ENCODE assay signal across 18 cellular contexts in genomic region chr4:73213917-73214663, GRCh38. TPM values are rescaled to one million over a fixed set of nuclear protein-coding genes. Genes with fewer than 3 reads are reported as not detected.
A peak's percentile ranks its signal among the peaks of the same experiment; 100 is the strongest.
DNase-seq lines count a peak whose midpoint lies in the region; ATAC-seq, FAIRE-seq and TF ChIP-seq lines count a peak whose summit lies in the region.
"Had no signal": no experiment of that assay in that cellular context is flagged by ENCODE, and none has a peak within 500 bp of the region (broad histone marks: within the 10 kb centered on the region; RNA-seq: fewer than 3 reads in every experiment).

No MANE protein-coding gene starts in this region.

- no peaks in the 10 kb centered on the region for H3K9me3 Mint-ChIP-seq in endodermal cell
- no peaks in the 10 kb centered on the region for H3K9me3 Mint-ChIP-seq in activated T-helper 17 cell treated with anti-CD3 and anti-CD28 coated beads, Interleukin-2, amount 50 U/mL, for 72 hours
- no peaks in the 10 kb centered on the region for H3K9me3 Mint-ChIP-seq in natural killer cell
- H3K9me3 Mint-ChIP-seq: activated T-helper 1 cell treated with anti-CD3 and anti-CD28 coated beads, Interleukin-12 subunit alpha, Interleukin-12 subunit beta, Interleukin-2, Interleukin-4 antibody, amounts not matched to agents 30 ng/mL and 10 ng/mL and 1 ng/mL, durations not matched to agents 14 hours and 24 hours and 36 hours; central memory CD8-positive, alpha-beta T cell; H9; stimulated activated naive B cell treated with anti-CD40 and anti-IgM and Interleukin-4, amounts not matched to agents 10 μg/mL and 1 μg/mL and 100 μg/mL, for 72 hours had no signal

- H3K27ac Mint-ChIP-seq in endodermal cell: peak overlapping the region; percentile 30
- H3K27ac Mint-ChIP-seq in activated T-helper 17 cell treated with anti-CD3 and anti-CD28 coated beads, Interleukin-2, amount 50 U/mL, for 72 hours: no peak overlapping the region
- no peak overlapping the region for H3K27ac Mint-ChIP-seq in natural killer cell
- H3K27ac Mint-ChIP-seq: stimulated activated naive B cell treated with anti-CD40 and anti-IgM and Interleukin-4, amounts not matched to agents 10 μg/mL and 1 μg/mL and 100 μg/mL, for 72 hours had no signal

- H3K36me3 Mint-ChIP-seq in endodermal cell (ENCODE audit: low read depth) (peaks cover 11% of the 10 kb centered on the region), natural killer cell (no peaks in the 10 kb centered on the region)
- peaks cover 91% of the 10 kb centered on the region for H3K36me3 Mint-ChIP-seq in activated T-helper 17 cell treated with anti-CD3 and anti-CD28 coated beads, Interleukin-2, amount 50 U/mL, for 72 hours (ENCODE audit: low read depth)

- WGBS in endodermal cell (ENCODE audit: insufficient coverage in 1 of 2, insufficient read length in 1 of 2), 2 experiments: 89% methylated on average over 1 of the region's 2 CpGs; no CpG with 5 or more reads in 1 of the 2 experiments

- H3K27me3 Mint-ChIP-seq in endodermal cell (ENCODE audit: insufficient read depth) (no peaks in the 10 kb centered on the region), natural killer cell (ENCODE audit: low read depth in 2 of 2) (no peaks in the 10 kb centered on the region)
- no peaks in the 10 kb centered on the region for H3K27me3 Mint-ChIP-seq in activated T-helper 17 cell treated with anti-CD3 and anti-CD28 coated beads, Interleukin-2, amount 50 U/mL, for 72 hours
- H3K27me3 Mint-ChIP-seq: central memory CD8-positive, alpha-beta T cell; stimulated activated naive B cell treated with anti-CD40 and anti-IgM and Interleukin-4, amounts not matched to agents 10 μg/mL and 1 μg/mL and 100 μg/mL, for 72 hours had no signal

- DNase-seq in CD1c-positive myeloid dendritic cell (ENCODE audit: extremely low spot score) (peak; percentile 41), RCC 7860 (ENCODE audit: low spot score) (no peak), endodermal cell (no peak), omental fat pad (ENCODE audit: low spot score) (no peak), natural killer cell (no peak), GM10266 (ENCODE audit: extremely low spot score) (no peak), OCI-M2 (lab: John Stamatoyannopoulos, UW; ENCODE audit: unreplicated experiment) (no peak)
- DNase-seq: effector memory CD4-positive, alpha-beta T cell; H9; mucosa of descending colon; NCI-H1105 treated with DMSO at 0.1 percent for 48 hours; NCI-H748 treated with DMSO at 0.1 percent for 48 hours; stimulated activated naive B cell treated with anti-CD40 and anti-IgM and Interleukin-4, amounts not matched to agents 10 μg/mL and 1 μg/mL and 100 μg/mL, for 72 hours; transverse colon had no signal

- peaks cover 18% of the 10 kb centered on the region for H3K36me3 ChIP-seq in endodermal cell (ENCODE audit: control insufficient read depth, insufficient read depth, low read length)
- H3K36me3 ChIP-seq: transverse colon had no signal

- peak; percentile 79 for ATAC-seq in omental fat pad (ENCODE audit: low FRiP score)
- ATAC-seq in activated T-helper 17 cell treated with anti-CD3 and anti-CD28 coated beads, Interleukin-2, amount 50 U/mL, for 72 hours (replicated peaks): no peak
- ATAC-seq in natural killer cell: no peak
- ATAC-seq: mucosa of descending colon; Panc1; stimulated activated naive B cell treated with anti-CD40 and anti-IgM and Interleukin-4, amounts not matched to agents 10 μg/mL and 1 μg/mL and 100 μg/mL, for 72 hours had no signal

- TF ChIP-seq CTCF in endodermal cell (conservative IDR thresholded peaks at IDR 0.05) (no peak), omental fat pad (IDR thresholded peaks at IDR 0.05) (no peak), natural killer cell (IDR thresholded peaks at IDR 0.05) (no peak), GM10266 (IDR thresholded peaks at IDR 0.05; ENCODE audit: control insufficient read depth, insufficient read depth, low read depth, missing control alignments) (no peak)

- H3K4me1 Mint-ChIP-seq in endodermal cell: peaks cover 6% of the 10 kb centered on the region
- H3K4me1 Mint-ChIP-seq in activated T-helper 17 cell treated with anti-CD3 and anti-CD28 coated beads, Interleukin-2, amount 50 U/mL, for 72 hours: peaks cover 22% of the 10 kb centered on the region
- peaks cover 17 to 22% of the 10 kb centered on the region in 2 donors for H3K4me1 Mint-ChIP-seq in natural killer cell
- H3K4me1 Mint-ChIP-seq: H9 had no signal

- H3K4me1 ChIP-seq in endodermal cell (ENCODE audit: control insufficient read depth, insufficient read depth, low read length): no peaks in the 10 kb centered on the region

- H3K4me3 ChIP-seq in endodermal cell (ENCODE audit: low read length): no peak overlapping the region
- H3K4me3 ChIP-seq: mucosa of descending colon, transverse colon had no signal

- H3K4me3 Mint-ChIP-seq in endodermal cell (no peak overlapping the region), natural killer cell (no peak overlapping the region)
- no peak overlapping the region for H3K4me3 Mint-ChIP-seq in activated T-helper 17 cell treated with anti-CD3 and anti-CD28 coated beads, Interleukin-2, amount 50 U/mL, for 72 hours
- H3K4me3 Mint-ChIP-seq: activated T-helper 1 cell treated with anti-CD3 and anti-CD28 coated beads, Interleukin-12 subunit alpha, Interleukin-12 subunit beta, Interleukin-2, Interleukin-4 antibody, amounts not matched to agents 30 ng/mL and 10 ng/mL and 1 ng/mL, durations not matched to agents 14 hours and 24 hours and 36 hours; central memory CD8-positive, alpha-beta T cell; H9; stimulated activated naive B cell treated with anti-CD40 and anti-IgM and Interleukin-4, amounts not matched to agents 10 μg/mL and 1 μg/mL and 100 μg/mL, for 72 hours had no signal

- intact Hi-C loops in natural killer cell (cut with micrococcal nuclease): no loop called here

- H3K9me3 ChIP-seq in endodermal cell (ENCODE audit: control insufficient read depth, low read length): no peaks in the 10 kb centered on the region
- H3K9me3 ChIP-seq: mucosa of descending colon, transverse colon had no signal

- no peak overlapping the region for H3K9ac ChIP-seq in endodermal cell (ENCODE audit: extremely low read depth, low read length, poor library complexity, severe bottlenecking)

- H3K27ac ChIP-seq in endodermal cell (ENCODE audit: low read depth, low read length): no peak overlapping the region
- H3K27ac ChIP-seq: transverse colon had no signal

- peak; percentile 22 for FAIRE-seq in RCC 7860 (lab: Jason Lieb, UNC)

- no peaks in the 10 kb centered on the region for H3K27me3 ChIP-seq in endodermal cell (ENCODE audit: control insufficient read depth, insufficient read depth, low read length, poor library complexity, severe bottlenecking)
- H3K27me3 ChIP-seq: transverse colon had no signal

RNA-seq across cellular contexts. Expression of gene ANKRD17, which starts 44.5 kb away (rescaled TPM):
- total RNA-seq in endodermal cell (10 to 100 TPM; 83.6 to 84.3 TPM), omental fat pad (10 to 100 TPM; 56.2 to 80.2 (median 60.2) TPM), natural killer cell (10 to 100 TPM; 51.8 to 70.2 (median 63.0) TPM)
- 44.5 TPM for polyA plus RNA-seq in endodermal cell (2013, experiment 1 of 2)
- polyA plus RNA-seq in endodermal cell (2013, experiment 2 of 2): 44.4 TPM
- total RNA-seq in activated T-helper 17 cell treated with anti-CD3 and anti-CD28 coated beads, Interleukin-2, amount 50 U/mL, for 72 hours: 10 to 100 TPM; 46.7 to 70.7 TPM
